ENCODE assay signal across 2 cellular contexts in genomic region chr16:57382535-57383275, GRCh38.
TF ChIP-seq lines count a peak whose summit lies in the region.

No MANE protein-coding gene starts in this region.

TF ChIP-seq in HEK293, 187 proteins besides CTCF, POLR2A, EP300 and RAD21 (continues in another document):
- TF ChIP-seq KLF17 (tag by site-specific recombination; IDR thresholded peaks at IDR 0.05) (no peak), INSM2 (tag by site-specific recombination; IDR thresholded peaks at IDR 0.05) (no peak), KLF9 (tag by site-specific recombination; IDR thresholded peaks at IDR 0.05; ENCODE audit: low read depth) (no peak), ZBTB11 (tag by site-specific recombination; conservative IDR thresholded peaks at IDR 0.05; ENCODE audit: low read depth) (no peak), KLF7 (tag by site-specific recombination; IDR thresholded peaks at IDR 0.05; ENCODE audit: borderline replicate concordance) (no peak), WT1 (tag by site-specific recombination; IDR thresholded peaks at IDR 0.05) (no peak), ZBTB6 (tag by site-specific recombination; IDR thresholded peaks at IDR 0.05) (no peak), EGR2 (tag by site-specific recombination; IDR thresholded peaks at IDR 0.05; ENCODE audit: low read depth) (no peak), KLF8 (tag by site-specific recombination; IDR thresholded peaks at IDR 0.05) (no peak), ZNF19 (tag by site-specific recombination; IDR thresholded peaks at IDR 0.05; ENCODE audit: low read depth) (no peak), ZNF280D (tag by site-specific recombination; IDR thresholded peaks at IDR 0.05) (no peak), BCL6B (tag by site-specific recombination; IDR thresholded peaks at IDR 0.05) (no peak), ZBTB7A (tag by site-specific recombination; IDR thresholded peaks at IDR 0.05; ENCODE audit: low read depth) (no peak)

TF ChIP-seq in H1, 55 proteins besides CTCF, POLR2A, EP300 and RAD21:
- no peak for TF ChIP-seq CBX8 (IDR thresholded peaks at IDR 0.05; ENCODE audit: borderline replicate concordance, low read depth, low read length)
- TF ChIP-seq CHD1 (IDR thresholded peaks at IDR 0.05; ENCODE audit: low read depth, low read length), result no peak
- no peak for TF ChIP-seq KDM4A (IDR thresholded peaks at IDR 0.05; ENCODE audit: low read depth, low read length, severe bottlenecking)
- TF ChIP-seq E2F6 (IDR thresholded peaks at IDR 0.05), result no peak
- TF ChIP-seq BCL11A (IDR thresholded peaks at IDR 0.05; ENCODE audit: low read depth in 2 of 2, low read length in 2 of 2), result no peak
- no peak for TF ChIP-seq TAF1 (IDR thresholded peaks at IDR 0.05; ENCODE audit: low read depth, low read length)
- TF ChIP-seq TEAD4 (IDR thresholded peaks at IDR 0.05; ENCODE audit: low read depth, low read length), result no peak
- TF ChIP-seq BACH1 (IDR thresholded peaks at IDR 0.05; ENCODE audit: low read length), result no peak
- no peak for TF ChIP-seq PHF8 (conservative IDR thresholded peaks at IDR 0.05; ENCODE audit: low read depth, low read length)
- no peak for TF ChIP-seq RXRA (IDR thresholded peaks at IDR 0.05; ENCODE audit: insufficient read depth, low read depth, low read length)
- TF ChIP-seq CTBP2 (IDR thresholded peaks at IDR 0.05; ENCODE audit: borderline replicate concordance, insufficient read depth, insufficient read length, low read length), result no peak
TF ChIP-seq in H1: peak in this region for 0.
